Comparison of ENCODE assay signal across 1 cellular context in genomic region chr19:19668230-19669012, GRCh38.
TF ChIP-seq lines count a peak whose summit lies in the region.

ZNF101 (plus strand) TSS chr19:19668839; CDS start chr19:19668964, 125 bp downstream.

TF ChIP-seq in K562, 482 proteins besides CTCF, POLR2A, EP300 and RAD21 (continued from another document):
- TF ChIP-seq NKRF (IDR thresholded peaks at IDR 0.05; ENCODE audit: borderline replicate concordance): no peak
- no peak for TF ChIP-seq ARID4B (CRISPR knock-in tag; IDR thresholded peaks at IDR 0.05)
- TF ChIP-seq STAT5A (IDR thresholded peaks at IDR 0.05; ENCODE audit: borderline replicate concordance, low read length): no peak
- TF ChIP-seq POLR2G (IDR thresholded peaks at IDR 0.05; ENCODE audit: low read depth, low read length): peak; percentile 92
